In genomic region chr20:23059831-23060230, GRCh38 we compare ENCODE assay signal across 31 cellular contexts. TPM values are rescaled to one million over a fixed set of nuclear protein-coding genes. Genes with fewer than 3 reads are reported as not detected.
DNase-seq lines count a peak whose midpoint lies in the region; ATAC-seq, FAIRE-seq and TF ChIP-seq lines count a peak whose summit lies in the region.
"Had no signal": no experiment of that assay in that cellular context is flagged by ENCODE, and none has a peak within 500 bp of the region (broad histone marks: within the 10 kb centered on the region; RNA-seq: fewer than 3 reads in every experiment).

No MANE protein-coding gene starts in this region.

- H3K36me3 Mint-ChIP-seq in effector memory CD8-positive, alpha-beta T cell (ENCODE audit: insufficient read depth) = no peaks in the 10 kb centered on the region
- H3K36me3 Mint-ChIP-seq: naive thymus-derived CD8-positive, alpha-beta T cell had no signal

- no peak overlapping the region for H3K27ac ChIP-seq in endothelial cell of umbilical vein (ENCODE audit: insufficient read depth, low read depth, low read length)
- no peak overlapping the region for H3K27ac ChIP-seq in prostate gland
- H3K27ac ChIP-seq: colonic mucosa, SJCRH30 had no signal

- H2AFZ ChIP-seq in endothelial cell of umbilical vein (ENCODE audit: low read depth, low read length) = no peak overlapping the region
- H2AFZ ChIP-seq: GM23338 had no signal

- no peak overlapping the region for H3K4me2 ChIP-seq in endothelial cell of umbilical vein (ENCODE audit: insufficient read depth, low read length)
- H3K4me2 ChIP-seq: GM23338 had no signal

- H4K20me1 ChIP-seq in endothelial cell of umbilical vein (replicated peaks; ENCODE audit: control insufficient read depth, extremely low read depth, insufficient read depth, low read length) = no peaks in the 10 kb centered on the region

- dilution Hi-C loops in endothelial cell of umbilical vein (cut with MboI; ENCODE audit: extremely low pct_ligation_motif_present, low sequenced_read_pairs) = no loop called here

- no peak overlapping the region for H3K4me3 ChIP-seq in endothelial cell of umbilical vein (replicated peaks in 1 of 3; ENCODE audit: insufficient read depth in 1 of 3, low read depth in 1 of 3, low read length in 3 of 3)
- no peak overlapping the region for H3K4me3 ChIP-seq in prostate gland
- H3K4me3 ChIP-seq: breast epithelium, colonic mucosa, gastrocnemius medialis, GM23338, SJCRH30, skin epidermis had no signal

- CTCF ChIA-PET in endothelial cell of umbilical vein (lab: Charles Lee) = interaction anchor here (0.7 to 3.5 kb wide), 13 partner anchors 8 to 368 kb away, joined by 3 to 51 read pairs (median 5); no protein-coding TSS in a partner anchor

- TF ChIP-seq CTCF in endothelial cell of umbilical vein (IDR thresholded peaks at IDR 0.05; ENCODE audit: extremely low read depth in 1 of 2, insufficient read depth in 1 of 2, low read depth in 1 of 2, low read length in 2 of 2) (no peak), prostate gland (IDR thresholded peaks at IDR 0.05) (no peak)

- TF ChIP-seq POLR2A in endothelial cell of umbilical vein (IDR thresholded peaks at IDR 0.05; ENCODE audit: low read depth, low read length) (no peak), prostate gland (IDR thresholded peaks at IDR 0.05) (no peak)

- POLR2A ChIA-PET in endothelial cell of umbilical vein (lab: Charles Lee) = no interaction called here

- no peaks in the 10 kb centered on the region for H3K9me1 ChIP-seq in endothelial cell of umbilical vein (replicated peaks; ENCODE audit: control insufficient read depth, extremely low read depth, insufficient read depth, low read length)

- FAIRE-seq in endothelial cell of umbilical vein (lab: Jason Lieb, UNC) = peak; percentile 77

- H3K27me3 ChIP-seq in endothelial cell of umbilical vein (ENCODE audit: control insufficient read depth in 2 of 2, insufficient read depth in 2 of 2, low read length in 2 of 2) (no peaks in the 10 kb centered on the region), prostate gland (replicated peaks; ENCODE audit: insufficient read depth) (no peaks in the 10 kb centered on the region)
- H3K27me3 ChIP-seq: BE2C, breast epithelium, colonic mucosa, gastrocnemius medialis, SJCRH30 had no signal

- 18% methylated on average over 3 of the region's 3 CpGs for WGBS in prostate gland

- no TSS peak for BruUV-seq in endothelial cell of umbilical vein (replicated peaks; lab: Mats Ljungman, UMichigan)

- H3K27me3 Mint-ChIP-seq in effector memory CD8-positive, alpha-beta T cell = peaks cover 2 to 7% of the 10 kb centered on the region in 2 donors
- H3K27me3 Mint-ChIP-seq: stimulated activated naive CD8-positive, alpha-beta T cell treated with anti-CD3 and anti-CD28 coated beads, Interleukin-15, amount 100 ng/mL, for 72 hours had no signal

- intact Hi-C loops in endothelial cell of umbilical vein (cut with micrococcal nuclease) = no loop called here
- intact Hi-C loops in prostate gland (cut with DNase I) = loop anchor here (10.0 kb wide), 2 partner anchors 285 to 365 kb away; no protein-coding TSS in a partner anchor

- ATAC-seq in effector memory CD8-positive, alpha-beta T cell (replicated peaks) = no peak
- ATAC-seq: esophagus mucosa; gastrocnemius medialis; GM23338; left colon; naive thymus-derived CD8-positive, alpha-beta T cell; stimulated activated naive CD8-positive, alpha-beta T cell treated with anti-CD3 and anti-CD28 coated beads, Interleukin-15, amount 100 ng/mL, for 72 hours had no signal

- H3K9me3 Mint-ChIP-seq in effector memory CD8-positive, alpha-beta T cell = no peaks in the 10 kb centered on the region
- H3K9me3 Mint-ChIP-seq: stimulated activated naive CD8-positive, alpha-beta T cell treated with anti-CD3 and anti-CD28 coated beads, Interleukin-15, amount 100 ng/mL, for 72 hours had no signal

- H3K4me3 Mint-ChIP-seq in effector memory CD8-positive, alpha-beta T cell = no peak overlapping the region
- H3K4me3 Mint-ChIP-seq: activated B cell treated with CpG ODN at 0.5 μM for 24 hours; activated naive CD4-positive, alpha-beta T cell treated with anti-CD3 and anti-CD28 coated beads for 36 hours; GM23338; naive thymus-derived CD8-positive, alpha-beta T cell; stimulated activated naive CD8-positive, alpha-beta T cell treated with anti-CD3 and anti-CD28 coated beads, Interleukin-15, amount 100 ng/mL, for 72 hours had no signal

- H3K4me1 ChIP-seq in endothelial cell of umbilical vein (ENCODE audit: control insufficient read depth, extremely low read depth, insufficient read depth, low read length) = peaks cover 29% of the 10 kb centered on the region
- H3K4me1 ChIP-seq in prostate gland (replicated peaks) = no peaks in the 10 kb centered on the region
- H3K4me1 ChIP-seq: BE2C, breast epithelium, colonic mucosa had no signal

- no peaks in the 10 kb centered on the region for H3K79me2 ChIP-seq in endothelial cell of umbilical vein (ENCODE audit: control insufficient read depth, insufficient read depth, low read length)

- H3K27ac Mint-ChIP-seq in effector memory CD8-positive, alpha-beta T cell = no peak overlapping the region
- H3K27ac Mint-ChIP-seq: activated B cell treated with CpG ODN at 0.5 μM for 24 hours; activated naive CD4-positive, alpha-beta T cell treated with anti-CD3 and anti-CD28 coated beads for 36 hours; GM23338; naive thymus-derived CD8-positive, alpha-beta T cell; stimulated activated naive CD8-positive, alpha-beta T cell treated with anti-CD3 and anti-CD28 coated beads, Interleukin-15, amount 100 ng/mL, for 72 hours had no signal

- H3K9me3 ChIP-seq in endothelial cell of umbilical vein (replicated peaks; ENCODE audit: control insufficient read depth, insufficient read depth, low read length) (no peaks in the 10 kb centered on the region), prostate gland (no peaks in the 10 kb centered on the region)
- H3K9me3 ChIP-seq: BE2C, breast epithelium, colonic mucosa, gastrocnemius medialis, SJCRH30 had no signal

- H3K4me1 Mint-ChIP-seq in effector memory CD8-positive, alpha-beta T cell (ENCODE audit: low read depth in 2 of 2) = no peaks in the 10 kb centered on the region
- H3K4me1 Mint-ChIP-seq: activated B cell treated with CpG ODN at 0.5 μM for 24 hours; stimulated activated naive CD8-positive, alpha-beta T cell treated with anti-CD3 and anti-CD28 coated beads, Interleukin-15, amount 100 ng/mL, for 72 hours had no signal

- no peak overlapping the region for H3K9ac ChIP-seq in endothelial cell of umbilical vein (replicated peaks; ENCODE audit: extremely low read depth, insufficient read depth, low read length)

- no peaks in the 10 kb centered on the region for H3K36me3 ChIP-seq in endothelial cell of umbilical vein (ENCODE audit: control insufficient read depth in 2 of 2, extremely low read depth in 1 of 2, insufficient read depth in 2 of 2, low read length in 2 of 2)
- no peaks in the 10 kb centered on the region for H3K36me3 ChIP-seq in prostate gland
- H3K36me3 ChIP-seq: BE2C, breast epithelium, colonic mucosa, gastrocnemius medialis, SJCRH30 had no signal

- peak; percentile 39 for DNase-seq in DMS79 treated with DMSO at 0.1 percent for 48 hours (lab: John Stamatoyannopoulos, UW)
- DNase-seq in MV-4-11 (lab: John Stamatoyannopoulos, UW) = peak; percentile 30
- DNase-seq in endothelial cell of umbilical vein (ENCODE audit: low read depth, low spot score) = peak; percentile 53
- peak; percentile 36 for DNase-seq in prostate gland (ENCODE audit: low spot score)
- no peak for DNase-seq in stimulated activated CD4-positive, alpha-beta T cell treated with anti-CD3 and anti-CD28 coated beads, Interleukin-12 subunit alpha, Interleukin-12 subunit beta, amount 100 ng/mL, for 4 hours
- DNase-seq in NCI-H1930 (lab: John Stamatoyannopoulos, UW) = no peak
- DNase-seq in effector memory CD8-positive, alpha-beta T cell = no peak
- DNase-seq: ACHN; activated B cell treated with CpG ODN at 0.5 μM for 24 hours; activated naive CD4-positive, alpha-beta T cell treated with anti-CD3 and anti-CD28 coated beads for 36 hours; amniotic stem cell; BE2C; colonic mucosa; COR-L47; gastrocnemius medialis; left colon; naive thymus-derived CD8-positive, alpha-beta T cell; NCI-H2081; NCI-H748 treated with DMSO at 0.1 percent for 48 hours; stimulated activated CD4-positive, alpha-beta T cell treated with anti-CD3 and anti-CD28 coated beads, Interleukin-1b, Interleukin-23, amount 100 ng/mL, for 48 hours; stimulated activated CD8-positive, alpha-beta memory T cell treated with anti-CD3 and anti-CD28 coated beads, Interleukin-4, amount 100 ng/mL, for 48 hours; stimulated activated naive CD8-positive, alpha-beta T cell treated with anti-CD3 and anti-CD28 coated beads, Interleukin-15, amount 100 ng/mL, for 72 hours had no signal

RNA-seq across cellular contexts. Expression of gene THBD, which starts 10.4 kb away (rescaled TPM):
- total RNA-seq in endothelial cell of umbilical vein (20.3 and 28.0 TPM in 2 replicates), prostate gland (10 to 100 TPM in 1 of 2 donors, 1 to 10 TPM in 1; 6.6 to 88.4 TPM)
- polyA plus RNA-seq in endothelial cell of umbilical vein = 17.1 and 25.3 TPM in 2 replicates
- 6.9 and 8.9 TPM in 2 replicates for polyA plus RNA-seq in endothelial cell of umbilical vein (2011; cell fraction: cytosol; rRNA removed)
- polyA plus RNA-seq in endothelial cell of umbilical vein (2011; cell fraction: nucleus; rRNA removed) = 8.1 and 8.4 TPM in 2 replicates
- polyA plus RNA-seq in endothelial cell of umbilical vein (2012) = 7.2 and 9.7 TPM in 2 replicates
- polyA minus RNA-seq in endothelial cell of umbilical vein = 11.0 and 11.7 TPM in 2 replicates
- polyA minus RNA-seq in endothelial cell of umbilical vein (2011; cell fraction: cytosol; rRNA and poly(A)+ RNA removed) = not detected
- 5.9 and 8.9 TPM in 2 replicates for polyA minus RNA-seq in endothelial cell of umbilical vein (2011; cell fraction: nucleus; rRNA and poly(A)+ RNA removed)
- total RNA-seq: activated B cell treated with CpG ODN at 0.5 μM for 24 hours; activated naive CD4-positive, alpha-beta T cell treated with anti-CD3 and anti-CD28 coated beads for 36 hours; SJCRH30 had no signal
- polyA plus RNA-seq: naive thymus-derived CD8-positive, alpha-beta T cell had no signal

RNA-seq across cellular contexts. Expression of gene SSTR4, which starts 24.7 kb away (rescaled TPM):
- total RNA-seq in endothelial cell of umbilical vein = not detected in 2 replicates
- not detected in 2 replicates for polyA plus RNA-seq in endothelial cell of umbilical vein
- polyA plus RNA-seq in endothelial cell of umbilical vein (2011; cell fraction: cytosol; rRNA removed) = not detected in 2 replicates
- not detected in 2 replicates for polyA plus RNA-seq in endothelial cell of umbilical vein (2011; cell fraction: nucleus; rRNA removed)
- polyA plus RNA-seq in endothelial cell of umbilical vein (2012) = not detected in 2 replicates
- not detected in 2 replicates for polyA minus RNA-seq in endothelial cell of umbilical vein
- not detected for polyA minus RNA-seq in endothelial cell of umbilical vein (2011; cell fraction: cytosol; rRNA and poly(A)+ RNA removed)
- not detected in 2 replicates for polyA minus RNA-seq in endothelial cell of umbilical vein (2011; cell fraction: nucleus; rRNA and poly(A)+ RNA removed)
- not detected for total RNA-seq in prostate gland
- total RNA-seq: activated B cell treated with CpG ODN at 0.5 μM for 24 hours; activated naive CD4-positive, alpha-beta T cell treated with anti-CD3 and anti-CD28 coated beads for 36 hours; breast epithelium; colonic mucosa; esophagus mucosa; gastrocnemius medialis; GM23338; left colon; mesenteric fat pad; naive thymus-derived CD8-positive, alpha-beta T cell; osteoblast; renal cortical epithelial cell; SJCRH30 had no signal
- polyA plus RNA-seq: GM23338; naive thymus-derived CD8-positive, alpha-beta T cell; thymus had no signal

RNA-seq across cellular contexts. Expression of gene CD93, which starts 26.3 kb away (rescaled TPM):
- total RNA-seq in endothelial cell of umbilical vein (346 and 413 TPM in 2 replicates), prostate gland (10 to 100 TPM; 13.9 to 31.1 TPM)
- polyA plus RNA-seq in endothelial cell of umbilical vein = 180 and 182 TPM in 2 replicates
- 161 TPM in 2 replicates for polyA plus RNA-seq in endothelial cell of umbilical vein (2011; cell fraction: cytosol; rRNA removed)
- polyA plus RNA-seq in endothelial cell of umbilical vein (2011; cell fraction: nucleus; rRNA removed) = 223 and 228 TPM in 2 replicates
- 238 and 281 TPM in 2 replicates for polyA plus RNA-seq in endothelial cell of umbilical vein (2012)
- polyA minus RNA-seq in endothelial cell of umbilical vein = 380 and 445 TPM in 2 replicates
- polyA minus RNA-seq in endothelial cell of umbilical vein (2011; cell fraction: cytosol; rRNA and poly(A)+ RNA removed) = not detected
- 156 and 158 TPM in 2 replicates for polyA minus RNA-seq in endothelial cell of umbilical vein (2011; cell fraction: nucleus; rRNA and poly(A)+ RNA removed)
- total RNA-seq: activated B cell treated with CpG ODN at 0.5 μM for 24 hours, GM23338, osteoblast, SJCRH30 had no signal

Comparison
In these comparisons a context has a peak if more than half of its experiments do, and no peak if none do; other contexts are left out.
1. DNase-seq: peak in DMS79 treated with DMSO at 0.1 percent for 48 hours (single experiment), MV-4-11 (single experiment), endothelial cell of umbilical vein (single experiment) and prostate gland (single experiment); none in stimulated activated CD4-positive, alpha-beta T cell treated with anti-CD3 and anti-CD28 coated beads, Interleukin-12 subunit alpha, Interleukin-12 subunit beta, amount 100 ng/mL, for 4 hours (single experiment), NCI-H1930 (0 of 2) and effector memory CD8-positive, alpha-beta T cell (0 of 3).
2. RNA of gene CD93, which starts 26.3 kb away (total RNA-seq): 346 to 413 TPM in endothelial cell of umbilical vein; 13.9 to 31.1 TPM in prostate gland; every median in the first group is over 10 times any median in the second.